Comparison of ENCODE assay signal across 22 cellular contexts in the genomic region with DNA sequence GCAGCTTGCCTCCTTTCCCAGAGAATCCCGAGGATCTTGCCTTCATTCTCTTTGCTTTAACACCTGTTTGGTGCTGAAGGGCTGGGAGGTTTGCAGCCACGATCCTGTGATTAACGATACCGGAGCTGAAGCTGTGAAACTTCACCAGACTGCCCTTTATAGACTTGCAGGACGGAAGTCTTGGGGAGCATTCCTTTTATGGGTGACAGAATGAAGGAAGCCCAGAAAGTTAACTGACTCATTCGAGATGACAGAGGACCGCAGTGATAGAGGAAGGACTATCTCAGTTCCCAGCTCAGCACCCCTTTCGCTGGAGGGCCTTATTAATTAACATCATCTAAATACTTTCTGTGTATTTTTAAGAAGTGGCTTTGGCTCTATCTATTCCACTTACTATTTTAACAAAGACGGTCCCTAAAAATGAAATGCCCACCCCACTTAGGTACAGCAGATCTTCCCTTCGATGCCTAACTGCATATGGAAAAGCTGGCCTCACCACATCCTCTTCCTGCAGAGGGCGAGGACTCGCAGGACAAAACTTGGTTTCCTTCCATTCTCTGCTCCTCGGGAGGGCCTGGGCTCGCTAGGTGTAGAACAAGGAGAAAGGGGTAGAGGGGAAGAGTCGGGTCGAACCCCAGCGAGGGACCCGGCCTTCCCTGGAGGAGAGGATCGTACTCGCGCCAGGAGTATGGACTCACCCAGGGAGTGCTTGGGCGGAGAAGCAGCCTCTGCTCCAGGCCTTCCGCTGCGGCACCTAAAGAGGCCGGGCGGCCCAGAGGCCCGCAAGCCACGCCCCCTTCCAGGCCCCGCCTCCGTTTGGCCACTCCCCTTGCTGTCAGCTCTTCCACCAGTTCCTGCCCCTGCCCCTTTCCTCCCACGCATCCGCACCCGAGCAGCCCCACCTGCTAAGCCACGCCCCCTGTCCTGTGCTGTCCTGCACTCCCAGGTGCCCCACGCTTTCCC. TPM values are rescaled to one million over a fixed set of nuclear protein-coding genes. Genes with fewer than 3 reads are reported as not detected.
DNase-seq lines count a peak whose midpoint lies in the region; ATAC-seq, FAIRE-seq and TF ChIP-seq lines count a peak whose summit lies in the region.
"Had no signal": no experiment of that assay in that cellular context is flagged by ENCODE, and none has a peak within 500 bp of the region (broad histone marks: within the 10 kb centered on the region; RNA-seq: fewer than 3 reads in every experiment).

No MANE protein-coding gene starts in this region.

- no peak overlapping the region for H2BK20ac ChIP-seq in H1 (ENCODE audit: low read length)

- no peak overlapping the region for H4K5ac ChIP-seq in H1 (ENCODE audit: insufficient read length, low read depth, low read length)

- POLR2A ChIA-PET in H1 (lab: Charles Lee; ENCODE audit: partially characterized antibody), result interaction anchor here (0.7 kb wide), 1 partner anchor 9 kb away, joined by 3 read pairs; no protein-coding TSS in a partner anchor

- H2BK12ac ChIP-seq in H1 (ENCODE audit: low read depth, low read length) (no peak overlapping the region), trophoblast cell (ENCODE audit: low read length) (no peak overlapping the region)

- no peak overlapping the region for H3K14ac ChIP-seq in H1 (ENCODE audit: insufficient read length)
- no peak overlapping the region for H3K14ac ChIP-seq in trophoblast cell (ENCODE audit: low read length)

- H3K23ac ChIP-seq in H1 (ENCODE audit: insufficient read length) (no peak overlapping the region), trophoblast cell (ENCODE audit: low read length) (no peak overlapping the region)

- no peak overlapping the region for H3K4ac ChIP-seq in H1 (replicated peaks; ENCODE audit: insufficient read length, low read depth, low read length)
- no peak overlapping the region for H3K4ac ChIP-seq in trophoblast cell (ENCODE audit: low read depth, low read length)

- H3K18ac ChIP-seq in H1 (ENCODE audit: extremely low read depth, low read length), result no peak overlapping the region
- H3K18ac ChIP-seq in trophoblast cell (ENCODE audit: low read length), result no peak overlapping the region

- TF ChIP-seq CTCF in H1 (IDR thresholded peaks at IDR 0.05; ENCODE audit: control extremely low read depth in 1 of 3, insufficient read depth in 1 of 3, low read depth in 1 of 3, low read length in 3 of 3), result no peak

- no peaks in the 10 kb centered on the region for H3K27me3 ChIP-seq in H7 (ENCODE audit: control insufficient read depth, insufficient read depth, low read length)
- no peaks in the 10 kb centered on the region for H3K27me3 ChIP-seq in H1 (replicated peaks in 1 of 4; ENCODE audit: control insufficient read depth in 3 of 4, extremely low read depth in 1 of 4, insufficient read depth in 3 of 4, low read length in 3 of 4)
- H3K27me3 ChIP-seq in trophoblast cell (ENCODE audit: insufficient read depth, low read length), result no peaks in the 10 kb centered on the region
- H3K27me3 ChIP-seq: gastrocnemius medialis, vagina had no signal

- H3K9ac ChIP-seq in H1 (replicated peaks in 1 of 4; ENCODE audit: extremely low read depth in 1 of 4, low read depth in 3 of 4, low read length in 3 of 4) (no peak overlapping the region), trophoblast cell (ENCODE audit: low read length) (no peak overlapping the region)

- no peaks in the 10 kb centered on the region for H3K36me3 ChIP-seq in H7 (replicated peaks; ENCODE audit: control insufficient read depth, insufficient read depth, low read length)
- no peaks in the 10 kb centered on the region for H3K36me3 ChIP-seq in H1 (ENCODE audit: control insufficient read depth in 2 of 4, insufficient read depth in 4 of 4, low read length in 3 of 4)
- no peaks in the 10 kb centered on the region for H3K36me3 ChIP-seq in trophoblast cell (ENCODE audit: control insufficient read depth in 1 of 2, insufficient read depth in 2 of 2, low read length in 2 of 2)
- H3K36me3 ChIP-seq: gastrocnemius medialis, vagina had no signal

- H3K4me1 ChIP-seq in H1 (replicated peaks in 1 of 4; ENCODE audit: control insufficient read depth in 3 of 4, insufficient read depth in 4 of 4, low read length in 3 of 4) (no peaks in the 10 kb centered on the region), trophoblast cell (ENCODE audit: control insufficient read depth in 1 of 2, insufficient read depth in 2 of 2, low read length in 2 of 2) (no peaks in the 10 kb centered on the region)
- H3K4me1 ChIP-seq: vagina had no signal

- ATAC-seq in Right ventricle myocardium superior (ENCODE audit: poor library complexity), result no peak
- ATAC-seq: gastrocnemius medialis, Right ventricle myocardium inferior had no signal

- intact Hi-C loops in Right ventricle myocardium superior (cut with DNase I), result no loop called here

- H3K56ac ChIP-seq in H1 (replicated peaks; ENCODE audit: insufficient read length, low read depth, low read length), result no peak overlapping the region

- DNase-seq in DMS114 treated with DMSO at 0.1 percent for 48 hours (lab: John Stamatoyannopoulos, UW; ENCODE audit: unreplicated experiment) (peak; percentile 29), H7 (peak; percentile 79), H1 (ENCODE audit: low read depth in 1 of 2, low spot score in 2 of 2) (peak in 1 of 2 experiments; percentile 84), trophoblast cell (peak; percentile 73 to 78), putamen (ENCODE audit: low spot score) (no peak), COR-L47 (lab: John Stamatoyannopoulos, UW) (no peak), Right ventricle myocardium superior (no peak)
- DNase-seq: activated CD4-positive, alpha-beta T cell treated with anti-CD3 and anti-CD28 coated beads for 4 hours; activated CD8-positive, alpha-beta memory T cell treated with anti-CD3 and anti-CD28 coated beads, Interleukin-2, amount 50 U/mL, for 4 hours; activated naive CD8-positive, alpha-beta T cell treated with anti-CD3 and anti-CD28 coated beads, Interleukin-2, amount 10 ng/mL, durations not matched to agents 7 days and 5 days; effector CD8-positive, alpha-beta T cell; gastrocnemius medialis; HCEC 1CT; hippocampal formation; NCI-H1092; NCI-H187 treated with DMSO at 0.1 percent for 48 hours; NCI-H226; NCI-H82; nucleus accumbens; SW 1271 had no signal

- no peaks in the 10 kb centered on the region for H3K79me2 ChIP-seq in H1 (ENCODE audit: control insufficient read depth in 1 of 2, insufficient read depth in 2 of 2, low read length in 2 of 2)
- H3K79me2 ChIP-seq in trophoblast cell (ENCODE audit: control insufficient read depth, insufficient read depth, low read length, poor library complexity), result no peaks in the 10 kb centered on the region

- no peak overlapping the region for H2AK5ac ChIP-seq in H1 (ENCODE audit: low read depth, low read length)
- no peak overlapping the region for H2AK5ac ChIP-seq in trophoblast cell (ENCODE audit: low read length)

- no peak overlapping the region for H4K91ac ChIP-seq in H1 (replicated peaks; ENCODE audit: insufficient read length, low read length)
- H4K91ac ChIP-seq in trophoblast cell (ENCODE audit: low read depth, low read length), result no peak overlapping the region

- 0 out of 2 replicates have a peak overlapping the region, but pooled peaks have one; percentile 29 for H2BK15ac ChIP-seq in H1 (ENCODE audit: low read length)

- H4K12ac ChIP-seq in trophoblast cell (ENCODE audit: low read depth, low read length), result no peak overlapping the region

- H3K9me3 ChIP-seq in H1 (ENCODE audit: insufficient read depth in 2 of 2, low read depth in 1 of 2, low read length in 1 of 2), result no peaks in the 10 kb centered on the region
- peaks cover 3% of the 10 kb centered on the region for H3K9me3 ChIP-seq in trophoblast cell (ENCODE audit: insufficient read depth, low read depth, low read length)
- H3K9me3 ChIP-seq: gastrocnemius medialis, vagina had no signal

- CTCF ChIA-PET in H1 (lab: Charles Lee; ENCODE audit: partially characterized antibody), result interaction anchor here (1.2 to 1.3 kb wide), 2 partner anchors 12 to 38 kb away, joined by 3 to 6 read pairs; no protein-coding TSS in a partner anchor

- H4K20me1 ChIP-seq in H1 (replicated peaks in 1 of 2; ENCODE audit: control insufficient read depth in 1 of 2, insufficient read depth in 2 of 2, low read length in 2 of 2), result no peaks in the 10 kb centered on the region

- no peaks in the 10 kb centered on the region for H3K23me2 ChIP-seq in H1 (ENCODE audit: low read depth, low read length)

- WGBS in H1 (ENCODE audit: extremely low coverage in 1 of 2, insufficient coverage in 1 of 2, insufficient read length in 1 of 2, insufficient replicate concordance in 2 of 2, low coverage in 1 of 2, low lambda C conversion rate in 2 of 2, missing lambda C conversion rate in 1 of 2), 2 experiments, result 83% methylated on average over 29 of the region's 35 CpGs; no CpG with 5 or more reads in 1 of the 2 experiments
- no CpG with 5 or more reads among the region's 35 CpGs for WGBS in trophoblast cell (ENCODE audit: extremely low coverage, insufficient coverage, insufficient read length)

- H4K8ac ChIP-seq in H1 (ENCODE audit: extremely low read depth, insufficient read depth, low read length) (peak overlapping the region; percentile 57; the same call in 1 of the 2 replicates), trophoblast cell (ENCODE audit: low read depth, low read length) (no peak overlapping the region)

- no peak overlapping the region for H2BK120ac ChIP-seq in H1 (replicated peaks; ENCODE audit: low read depth, low read length)
- H2BK120ac ChIP-seq in trophoblast cell (ENCODE audit: insufficient read depth, low read length, poor library complexity), result no peak overlapping the region

- TF ChIP-seq RAD21 in H1 (IDR thresholded peaks at IDR 0.05 in 1 of 2, conservative IDR thresholded peaks at IDR 0.05 in 1 of 2; ENCODE audit: low read depth in 2 of 2, low read length in 2 of 2), result no peak

- H2AFZ ChIP-seq in H1 (ENCODE audit: low read length) (no peak overlapping the region), trophoblast cell (ENCODE audit: insufficient read depth, low read length, poor library complexity) (no peak overlapping the region)

- H3K27ac ChIP-seq in H1 (ENCODE audit: low read depth, low read length) (no peak overlapping the region), trophoblast cell (ENCODE audit: low read depth, low read length) (no peak overlapping the region)
- H3K27ac ChIP-seq: gastrocnemius medialis, vagina had no signal

- no peak overlapping the region for H3K4me2 ChIP-seq in H1 (ENCODE audit: insufficient read depth in 1 of 2, low read depth in 2 of 2, low read length in 2 of 2)
- H3K4me2 ChIP-seq in trophoblast cell (ENCODE audit: low read length), result no peak overlapping the region

- no peak for FAIRE-seq in H1 (lab: Jason Lieb, UNC)

- H3K4me3 ChIP-seq in H7 (ENCODE audit: insufficient read depth, low read depth, low read length) (peak overlapping the region; percentile 14; the same call in 1 of the 2 replicates), H1 (ENCODE audit: extremely low read depth in 1 of 4, insufficient read depth in 2 of 4, low read depth in 3 of 4, low read length in 4 of 4) (no peak overlapping the region), trophoblast cell (ENCODE audit: low read depth, low read length) (no peak overlapping the region)
- H3K4me3 ChIP-seq: gastrocnemius medialis, vagina had no signal

- H2BK5ac ChIP-seq in H1 (ENCODE audit: low read depth, low read length), result no peak overlapping the region
- H2BK5ac ChIP-seq in trophoblast cell (ENCODE audit: low read depth, low read length, poor library complexity), result no peak overlapping the region

- no peak for TF ChIP-seq EP300 in H1 (IDR thresholded peaks at IDR 0.05; ENCODE audit: borderline replicate concordance in 1 of 2, low read depth in 2 of 2, low read length in 2 of 2)

- H3K79me1 ChIP-seq in H1 (ENCODE audit: low read depth, low read length) (no peaks in the 10 kb centered on the region), trophoblast cell (ENCODE audit: low read length) (no peaks in the 10 kb centered on the region)

- no peak for TF ChIP-seq POLR2A in H1 (IDR thresholded peaks at IDR 0.05; ENCODE audit: control extremely low read depth in 1 of 2, low read depth in 2 of 2, low read length in 2 of 2)

RNA-seq across cellular contexts. Expression of a gene that starts 30.7 kb away (rescaled TPM):
- 25.8 and 32.8 TPM in 2 replicates for total RNA-seq in H7 (2014; rRNA removed; shearing (Covaris generic))
- total RNA-seq in H1 (2021; fragmentation: NEBNext Ultra II Directional; extraction: Animal tissue kit (Norgen Biotek cat#: 25700)), result 21.1 and 21.3 TPM in 2 replicates
- polyA plus RNA-seq in H1 (2011; rRNA removed), result 3.3 and 4.2 TPM in 2 replicates
- 7.1 TPM for polyA plus RNA-seq in H1 (2011; cell fraction: cytosol; rRNA removed)
- polyA plus RNA-seq in H1 (2011; cell fraction: nucleus; rRNA removed), result 5.6 TPM
- 10.6 to 19.4 TPM (median 12.9 TPM) in 4 replicates for polyA plus RNA-seq in H1 (2012, experiment 1 of 2)
- 0.62 TPM for polyA plus RNA-seq in H1 (2012, experiment 2 of 2)
- 12.5 TPM for polyA plus RNA-seq in H1 (2013, experiment 1 of 2)
- polyA plus RNA-seq in H1 (2013, experiment 2 of 2), result 13.4 TPM
- 16.8 and 22.6 TPM in 2 replicates for polyA minus RNA-seq in H1 (2011; rRNA and poly(A)+ RNA removed)
- polyA minus RNA-seq in H1 (2011; cell fraction: cytosol; rRNA and poly(A)+ RNA removed), result 10.8 TPM
- polyA minus RNA-seq in H1 (2011; cell fraction: nucleus; rRNA and poly(A)+ RNA removed), result 48.4 TPM
- polyA plus RNA-seq in trophoblast cell (2013), result 30.9 and 31.7 TPM in 2 replicates
- total RNA-seq in Right ventricle myocardium superior, result 49.0 TPM

Comparison
In these comparisons a context has a peak if more than half of its experiments do, and no peak if none do; other contexts are left out.
1. DNase-seq: peak in DMS114 treated with DMSO at 0.1 percent for 48 hours (single experiment), H7 (single experiment) and trophoblast cell (2 of 2); none in putamen (single experiment), COR-L47 (single experiment) and Right ventricle myocardium superior (single experiment).